ENCODE assay signal across 17 cellular contexts in genomic region chr1:41833519-41834000, GRCh38.
DNase-seq lines count a peak whose midpoint lies in the region; ATAC-seq and TF ChIP-seq lines count a peak whose summit lies in the region.
"Had no signal": no experiment of that assay in that cellular context is flagged by ENCODE, and none has a peak within 500 bp of the region (broad histone marks: within the 10 kb centered on the region; RNA-seq: fewer than 3 reads in every experiment).

No MANE protein-coding gene starts in this region.

- peaks cover 80% of the 10 kb centered on the region for H4K20me1 ChIP-seq in DND-41 (ENCODE audit: insufficient read depth, low read length)

- H3K36me3 ChIP-seq in DND-41 (ENCODE audit: insufficient read depth, low read length) = peaks cover 36% of the 10 kb centered on the region

- H3K4me1 ChIP-seq in DND-41 (ENCODE audit: insufficient read depth, low read length) = no peaks in the 10 kb centered on the region

- TF ChIP-seq CTCF in DND-41 (IDR thresholded peaks at IDR 0.05; ENCODE audit: borderline replicate concordance, extremely low read depth, low read length, poor library complexity, severe bottlenecking) = no peak

- peak overlapping the region; percentile 29; the same call in 1 of the 2 replicates for H3K27ac ChIP-seq in DND-41 (ENCODE audit: low read length)

- H3K4me2 ChIP-seq in DND-41 (ENCODE audit: insufficient read depth, low read length) = no peak overlapping the region
- H3K4me2 ChIP-seq: GM23338 had no signal

- ATAC-seq in DND-41 (ENCODE audit: insufficient read depth, low read depth) (no peak), GM21619 (IDR thresholded peaks at IDR 0.05; ENCODE audit: unreplicated experiment) (no peak), HG03095 (IDR thresholded peaks at IDR 0.05; ENCODE audit: unreplicated experiment) (no peak)
- ATAC-seq: GM12878, GM23338, HCT116 had no signal

- no peaks in the 10 kb centered on the region for H3K9me3 ChIP-seq in DND-41 (ENCODE audit: insufficient read depth, low read length, severe bottlenecking)

- H3K9ac ChIP-seq in DND-41 (ENCODE audit: low read depth, low read length) = no peak overlapping the region

- peaks cover 97% of the 10 kb centered on the region for H3K79me2 ChIP-seq in DND-41 (ENCODE audit: insufficient read depth, low read length)

- DNase-seq in DND-41 = no peak
- DNase-seq in ELF-1 (ENCODE audit: low read depth, low spot score) = peak; percentile 37
- DNase-seq in amniotic epithelial cell (ENCODE audit: low read depth) = peak; percentile 92
- DNase-seq in NOMO-1 treated with DMSO at 0.1 percent for 48 hours (lab: John Stamatoyannopoulos, UW; ENCODE audit: unreplicated experiment) = no peak
- DNase-seq: C1 segment of cervical spinal cord; Calu3; CD4-positive, alpha-beta memory T cell; COR-L47; DMS53; DMS79 treated with DMSO at 0.1 percent for 48 hours; GDM1; H9 had no signal

- H3K27me3 ChIP-seq in DND-41 (ENCODE audit: insufficient read depth, low read length, poor library complexity) = no peaks in the 10 kb centered on the region

- H3K4me3 ChIP-seq in DND-41 (ENCODE audit: low read depth in 1 of 2, low read length in 2 of 2) = no peak overlapping the region
- H3K4me3 ChIP-seq: GM12878, GM23338 had no signal

- no peak overlapping the region for H2AFZ ChIP-seq in DND-41 (ENCODE audit: low read depth, low read length)
- H2AFZ ChIP-seq: GM23338 had no signal

Comparison
In these comparisons a context has a peak if more than half of its experiments do, and no peak if none do; other contexts are left out.
1. DNase-seq: peak in ELF-1 (single experiment) and amniotic epithelial cell (single experiment); none in DND-41 (single experiment) and NOMO-1 treated with DMSO at 0.1 percent for 48 hours (single experiment).